ENCODE assay signal across 8 cellular contexts in genomic region chr14:104926619-104927431, GRCh38. TPM values are rescaled to one million over a fixed set of nuclear protein-coding genes. Genes with fewer than 3 reads are reported as not detected.
DNase-seq lines count a peak whose midpoint lies in the region; ATAC-seq and TF ChIP-seq lines count a peak whose summit lies in the region.

No MANE protein-coding gene starts in this region.

- no peaks in the 10 kb centered on the region for H3K36me3 ChIP-seq in breast epithelium
- H3K36me3 ChIP-seq in body of pancreas (replicated peaks in 1 of 2; ENCODE audit: insufficient read depth in 1 of 2, low read depth in 2 of 2), result no peaks in the 10 kb centered on the region
- H3K36me3 ChIP-seq in esophagus squamous epithelium, result no peaks in the 10 kb centered on the region

- H3K4me3 ChIP-seq in breast epithelium (no peak overlapping the region), body of pancreas (no peak overlapping the region), esophagus squamous epithelium (no peak overlapping the region)

- H3K9me3 ChIP-seq in breast epithelium (peaks cover 0 to 7% of the 10 kb centered on the region in 2 donors), body of pancreas (no peaks in the 10 kb centered on the region), esophagus squamous epithelium (no peaks in the 10 kb centered on the region)

- TF ChIP-seq POLR2A in breast epithelium (IDR thresholded peaks at IDR 0.05), result no peak
- TF ChIP-seq POLR2A in body of pancreas (IDR thresholded peaks at IDR 0.05), result no peak
- no peak for TF ChIP-seq POLR2A in esophagus squamous epithelium (IDR thresholded peaks at IDR 0.05)

- H3K27ac ChIP-seq in breast epithelium, result no peak overlapping the region
- H3K27ac ChIP-seq in body of pancreas, result no peak overlapping the region
- no peak overlapping the region for H3K27ac ChIP-seq in esophagus squamous epithelium

- intact Hi-C loops in breast epithelium (cut with DNase I; ENCODE audit: low total_unique reads), result no loop called here
- intact Hi-C loops in body of pancreas (cut with DNase I), result no loop called here
- intact Hi-C loops in esophagus squamous epithelium (cut with DNase I), result no loop called here

- ATAC-seq in GM18502 (IDR thresholded peaks at IDR 0.05; ENCODE audit: poor library complexity, unreplicated experiment), result peak; percentile 79
- peak; percentile 70 for ATAC-seq in GM21717 (IDR thresholded peaks at IDR 0.05; ENCODE audit: unreplicated experiment)
- peak; percentile 54 for ATAC-seq in HG03575 (IDR thresholded peaks at IDR 0.05; ENCODE audit: extremely low read depth, insufficient number of reproducible peaks, low FRiP score, unreplicated experiment)
- no peak for ATAC-seq in body of pancreas

- 63 to 96% methylated on average over 5 to 17 of the region's 21 CpGs for WGBS in body of pancreas, 2 donors
- WGBS in esophagus squamous epithelium, 2 donors, result 80% methylated on average over 2 to 5 of the region's 21 CpGs

- DNase-seq in globus pallidus (ENCODE audit: low spot score), result peak; percentile 26
- no peak for DNase-seq in breast epithelium (ENCODE audit: low spot score in 2 of 2)
- no peak for DNase-seq in NCI-H187 treated with DMSO at 0.1 percent for 48 hours (lab: John Stamatoyannopoulos, UW)
- DNase-seq in body of pancreas, result no peak
- no peak for DNase-seq in esophagus squamous epithelium (lab: John Stamatoyannopoulos, UW)

- TF ChIP-seq CTCF in breast epithelium (IDR thresholded peaks at IDR 0.05) (no peak), body of pancreas (IDR thresholded peaks at IDR 0.05) (no peak), esophagus squamous epithelium (IDR thresholded peaks at IDR 0.05) (no peak)

- H3K27me3 ChIP-seq in breast epithelium (no peaks in the 10 kb centered on the region), body of pancreas (no peaks in the 10 kb centered on the region), esophagus squamous epithelium (peaks cover 0 to 21% (median 0%) of the 10 kb centered on the region in 4 donors)

- H3K4me1 ChIP-seq in breast epithelium, result no peaks in the 10 kb centered on the region
- peaks cover 5% of the 10 kb centered on the region for H3K4me1 ChIP-seq in body of pancreas
- peaks cover 0 to 12% (median 0%) of the 10 kb centered on the region in 3 donors for H3K4me1 ChIP-seq in esophagus squamous epithelium

RNA-seq across cellular contexts. Expression of gene PLD4, which starts 2.1 kb away (rescaled TPM):
- total RNA-seq in breast epithelium, result 1 to 10 TPM in 1 of 3 donors, under 1 TPM in 1, not detected in 1; 0.33 to 4.0 TPM
- not detected for total RNA-seq in body of pancreas
- total RNA-seq in esophagus squamous epithelium, result under 1 TPM; 0.18 to 0.95 (median 0.64) TPM

RNA-seq across cellular contexts. Expression of gene AHNAK2, which starts 51.3 kb away (rescaled TPM):
- total RNA-seq in breast epithelium (10 to 100 TPM; 15.1 to 46.7 (median 19.3) TPM), body of pancreas (1 to 10 TPM; 3.6 to 5.2 TPM), esophagus squamous epithelium (100 to 1,000 TPM; 147 to 313 (median 172) TPM)

RNA-seq across cellular contexts. Expression of gene CLBA1, which starts 58.8 kb away (rescaled TPM):
- total RNA-seq in breast epithelium (10 to 100 TPM in 1 of 3 donors, 1 to 10 TPM in 2; 4.5 to 17.0 (median 8.8) TPM), body of pancreas (10 to 100 TPM in 1 of 2 donors, 1 to 10 TPM in 1; 8.6 to 21.1 TPM), esophagus squamous epithelium (10 to 100 TPM in 1 of 4 donors, 1 to 10 TPM in 3; 5.5 to 19.3 (median 7.3) TPM)
